16 cellular contexts compared by ENCODE assay signal in the genomic region with DNA sequence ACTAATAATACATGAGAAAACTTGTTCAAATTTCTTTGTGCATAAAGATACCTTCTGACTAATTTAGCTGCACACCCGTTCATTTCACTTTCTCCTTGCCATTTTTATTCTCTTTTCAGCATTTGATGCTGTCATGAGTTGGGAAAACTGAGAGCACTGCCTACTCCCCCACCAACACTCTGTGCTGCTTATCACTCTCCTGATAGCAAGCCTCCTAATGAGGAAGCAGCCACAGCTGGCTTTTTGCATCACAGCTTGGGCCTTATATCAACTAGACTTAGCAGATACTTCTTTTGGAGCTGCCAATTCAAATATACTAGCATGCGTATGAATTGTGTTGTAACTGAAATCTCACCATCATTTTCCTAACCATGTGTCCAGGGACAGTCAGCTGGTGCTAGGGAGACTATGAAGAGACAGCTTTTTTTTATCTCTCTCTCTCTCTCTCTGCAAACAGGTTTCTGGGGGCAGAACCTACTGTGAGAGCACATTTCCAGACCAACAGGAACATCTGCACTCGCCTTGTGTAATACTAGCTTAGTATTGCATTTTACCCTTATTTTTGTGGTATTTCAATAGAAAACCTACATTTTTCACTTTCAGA.
"Had no signal": no experiment of that assay in that cellular context is flagged by ENCODE, and none has a peak within 500 bp of the region (broad histone marks: within the 10 kb centered on the region; RNA-seq: fewer than 3 reads in every experiment).

No MANE protein-coding gene starts in this region.

- H3K4me1 ChIP-seq: upper lobe of left lung had no signal

- H3K27ac ChIP-seq: coronary artery, upper lobe of left lung had no signal

- DNase-seq: activated CD4-positive, alpha-beta memory T cell treated with anti-CD3 and anti-CD28 coated beads, Interleukin-2, amount 10 ng/mL, durations not matched to agents 7 days and 5 days; activated CD4-positive, alpha-beta T cell treated with anti-CD3 and anti-CD28 coated beads, Interleukin-2, amount 10 ng/mL, durations not matched to agents 24 days and 14 days; activated effector memory CD4-positive, alpha-beta T cell treated with Interleukin-2 at 50 U/mL for 16 hours; activated naive CD4-positive, alpha-beta T cell treated with anti-CD3 and anti-CD28 coated beads for 36 hours; activated naive CD8-positive, alpha-beta T cell treated with anti-CD3 and anti-CD28 coated beads, Interleukin-2, amount 10 ng/mL, durations not matched to agents 7 days and 5 days; activated T-cell treated with anti-CD3 and anti-CD28 coated beads, Interleukin-2, amount 50 U/mL, for 72 hours; amniotic stem cell; cerebellar nuclear complex; mucosa of descending colon; nephron progenitor cell; stimulated activated CD4-positive, alpha-beta T cell treated with anti-CD3 and anti-CD28 coated beads, Interleukin-2, amount 100 ng/mL, for 48 hours; stimulated activated naive CD4-positive, alpha-beta T cell; T-helper 1 cell; upper lobe of left lung had no signal

- ATAC-seq: activated CD4-positive, CD25-positive, alpha-beta regulatory T cell treated with anti-CD3 and anti-CD28 coated beads, Interleukin-2, amount 50 U/mL, for 24 hours; activated T-cell treated with anti-CD3 and anti-CD28 coated beads, Interleukin-2, amount 50 U/mL, for 72 hours; mucosa of descending colon had no signal

- H3K4me3 ChIP-seq: coronary artery, mucosa of descending colon, upper lobe of left lung had no signal

- H3K27me3 ChIP-seq: upper lobe of left lung had no signal
